ENCODE assay signal across 22 cellular contexts in genomic region chr20:26315054-26315453, GRCh38.
DNase-seq lines count a peak whose midpoint lies in the region; ATAC-seq and TF ChIP-seq lines count a peak whose summit lies in the region.
"Had no signal": no experiment of that assay in that cellular context is flagged by ENCODE, and none has a peak within 500 bp of the region (broad histone marks: within the 10 kb centered on the region; RNA-seq: fewer than 3 reads in every experiment).

No MANE protein-coding gene starts in this region.

- no peak overlapping the region for H3K4me3 ChIP-seq in CD8-positive, alpha-beta T cell (ENCODE audit: low read depth, low read length)
- H3K4me3 ChIP-seq: A549, BLaER1, K562 had no signal

- no peak for TF ChIP-seq CTCF in CD4-positive, alpha-beta T cell (IDR thresholded peaks at IDR 0.05)
- no peak for TF ChIP-seq CTCF in CD8-positive, alpha-beta T cell (IDR thresholded peaks at IDR 0.05)
- no peak for TF ChIP-seq CTCF in activated CD8-positive, alpha-beta T cell treated with anti-CD3 and anti-CD28 coated beads for 36 hours (IDR thresholded peaks at IDR 0.05)

- H3K9me3 Mint-ChIP-seq in activated naive CD4-positive, alpha-beta T cell treated with anti-CD3 and anti-CD28 coated beads, Interleukin-2, amount 50 U/mL, for 24 hours, result no peaks in the 10 kb centered on the region
- peaks cover 15% of the 10 kb centered on the region for H3K9me3 Mint-ChIP-seq in activated naive CD4-positive, alpha-beta T cell treated with anti-CD3 and anti-CD28 coated beads for 36 hours
- H3K9me3 Mint-ChIP-seq in CD4-positive, alpha-beta T cell, result no peaks in the 10 kb centered on the region
- H3K9me3 Mint-ChIP-seq in CD8-positive, alpha-beta T cell, result no peaks in the 10 kb centered on the region
- peaks cover 13% of the 10 kb centered on the region for H3K9me3 Mint-ChIP-seq in activated CD8-positive, alpha-beta T cell treated with anti-CD3 and anti-CD28 coated beads for 36 hours
- H3K9me3 Mint-ChIP-seq: HFFc6 had no signal

- no peaks in the 10 kb centered on the region for H3K36me3 ChIP-seq in CD8-positive, alpha-beta T cell (ENCODE audit: insufficient read depth, low read length)
- H3K36me3 ChIP-seq: BLaER1 had no signal

- no peaks in the 10 kb centered on the region for H3K27me3 ChIP-seq in CD4-positive, alpha-beta T cell (ENCODE audit: control insufficient read depth, insufficient read depth, low read length)
- no peaks in the 10 kb centered on the region for H3K27me3 ChIP-seq in CD8-positive, alpha-beta T cell (ENCODE audit: insufficient read depth, low read length)
- H3K27me3 ChIP-seq: BLaER1 had no signal

- H3K4me1 Mint-ChIP-seq in activated naive CD4-positive, alpha-beta T cell treated with anti-CD3 and anti-CD28 coated beads, Interleukin-2, amount 50 U/mL, for 24 hours, result peaks cover 49% of the 10 kb centered on the region
- peaks cover 39% of the 10 kb centered on the region for H3K4me1 Mint-ChIP-seq in activated naive CD4-positive, alpha-beta T cell treated with anti-CD3 and anti-CD28 coated beads for 36 hours (ENCODE audit: low read depth)
- H3K4me1 Mint-ChIP-seq in CD4-positive, alpha-beta T cell (ENCODE audit: low read depth), result peaks cover 38% of the 10 kb centered on the region
- peaks cover 33% of the 10 kb centered on the region for H3K4me1 Mint-ChIP-seq in CD8-positive, alpha-beta T cell (ENCODE audit: low read depth)
- peaks cover 33% of the 10 kb centered on the region for H3K4me1 Mint-ChIP-seq in activated CD8-positive, alpha-beta T cell treated with anti-CD3 and anti-CD28 coated beads for 36 hours (ENCODE audit: low read depth)
- H3K4me1 Mint-ChIP-seq: CD14-positive monocyte had no signal

- CTCF ChIA-PET in activated naive CD4-positive, alpha-beta T cell treated with anti-CD3 and anti-CD28 coated beads for 36 hours (lab: Charles Lee), result no interaction called here
- CTCF ChIA-PET in CD4-positive, alpha-beta T cell (lab: Charles Lee), result no interaction called here
- CTCF ChIA-PET in CD8-positive, alpha-beta T cell (lab: Charles Lee), result no interaction called here
- CTCF ChIA-PET in activated CD8-positive, alpha-beta T cell treated with anti-CD3 and anti-CD28 coated beads for 36 hours (lab: Charles Lee), result no interaction called here

- H3K4me3 Mint-ChIP-seq in activated naive CD4-positive, alpha-beta T cell treated with anti-CD3 and anti-CD28 coated beads, Interleukin-2, amount 50 U/mL, for 24 hours, result peak overlapping the region; percentile 30
- no peak overlapping the region for H3K4me3 Mint-ChIP-seq in activated naive CD4-positive, alpha-beta T cell treated with anti-CD3 and anti-CD28 coated beads for 36 hours
- H3K4me3 Mint-ChIP-seq in CD4-positive, alpha-beta T cell, result peak overlapping the region; percentile 3
- H3K4me3 Mint-ChIP-seq in CD8-positive, alpha-beta T cell, result peak overlapping the region; percentile 22
- H3K4me3 Mint-ChIP-seq in activated CD8-positive, alpha-beta T cell treated with anti-CD3 and anti-CD28 coated beads for 36 hours, result no peak overlapping the region
- H3K4me3 Mint-ChIP-seq: CD14-positive monocyte; CD8-positive, alpha-beta memory T cell; HFFc6 had no signal

- DNase-seq in activated naive CD4-positive, alpha-beta T cell treated with anti-CD3 and anti-CD28 coated beads for 36 hours, result no peak
- no peak for DNase-seq in CD4-positive, alpha-beta T cell
- DNase-seq in CD8-positive, alpha-beta T cell, result no peak
- DNase-seq in activated CD8-positive, alpha-beta T cell treated with anti-CD3 and anti-CD28 coated beads for 36 hours, result no peak
- DNase-seq in 8988T (no peak), AG08396 (ENCODE audit: low spot score) (no peak)
- DNase-seq: CD8-positive, alpha-beta memory T cell; COR-L47; DMS 273 treated with DMSO at 0.1 percent for 48 hours; DMS53; GOT3; H7; HFFc6; IMR-90 had no signal

- H3K9me3 ChIP-seq in CD4-positive, alpha-beta T cell (ENCODE audit: control insufficient read depth, low read length), result no peaks in the 10 kb centered on the region
- no peaks in the 10 kb centered on the region for H3K9me3 ChIP-seq in CD8-positive, alpha-beta T cell (ENCODE audit: low read length)
- H3K9me3 ChIP-seq: A549, BLaER1 had no signal

- peaks cover 24% of the 10 kb centered on the region for H3K36me3 Mint-ChIP-seq in activated naive CD4-positive, alpha-beta T cell treated with anti-CD3 and anti-CD28 coated beads, Interleukin-2, amount 50 U/mL, for 24 hours
- peaks cover 25% of the 10 kb centered on the region for H3K36me3 Mint-ChIP-seq in activated naive CD4-positive, alpha-beta T cell treated with anti-CD3 and anti-CD28 coated beads for 36 hours (ENCODE audit: low read depth)
- H3K36me3 Mint-ChIP-seq in CD4-positive, alpha-beta T cell (ENCODE audit: low read depth), result no peaks in the 10 kb centered on the region
- H3K36me3 Mint-ChIP-seq in CD8-positive, alpha-beta T cell, result peaks cover 3% of the 10 kb centered on the region
- peaks cover 42% of the 10 kb centered on the region for H3K36me3 Mint-ChIP-seq in activated CD8-positive, alpha-beta T cell treated with anti-CD3 and anti-CD28 coated beads for 36 hours (ENCODE audit: low read depth)
- H3K36me3 Mint-ChIP-seq: CD14-positive monocyte had no signal

- H3K4me1 ChIP-seq in CD8-positive, alpha-beta T cell (ENCODE audit: insufficient read depth, low read length), result peaks cover 28% of the 10 kb centered on the region
- H3K4me1 ChIP-seq: A549, BLaER1 had no signal

- ATAC-seq in CD4-positive, alpha-beta T cell (ENCODE audit: poor library complexity), result no peak
- ATAC-seq in CD8-positive, alpha-beta T cell, result no peak
- ATAC-seq in activated CD8-positive, alpha-beta T cell treated with anti-CD3 and anti-CD28 coated beads for 36 hours, result no peak
- ATAC-seq in GM21360 (IDR thresholded peaks at IDR 0.05; ENCODE audit: unreplicated experiment), result no peak
- ATAC-seq: A549, HCT116, K562 had no signal

- POLR2A ChIA-PET in CD4-positive, alpha-beta T cell (lab: Charles Lee), result no interaction called here
- POLR2A ChIA-PET in CD8-positive, alpha-beta T cell (lab: Charles Lee), result no interaction called here
- POLR2A ChIA-PET in activated CD8-positive, alpha-beta T cell treated with anti-CD3 and anti-CD28 coated beads for 36 hours (lab: Charles Lee), result no interaction called here

- H3K27me3 Mint-ChIP-seq in activated naive CD4-positive, alpha-beta T cell treated with anti-CD3 and anti-CD28 coated beads, Interleukin-2, amount 50 U/mL, for 24 hours, result no peaks in the 10 kb centered on the region
- no peaks in the 10 kb centered on the region for H3K27me3 Mint-ChIP-seq in activated naive CD4-positive, alpha-beta T cell treated with anti-CD3 and anti-CD28 coated beads for 36 hours (ENCODE audit: low read depth)
- no peaks in the 10 kb centered on the region for H3K27me3 Mint-ChIP-seq in CD4-positive, alpha-beta T cell
- no peaks in the 10 kb centered on the region for H3K27me3 Mint-ChIP-seq in CD8-positive, alpha-beta T cell (ENCODE audit: low read depth)
- H3K27me3 Mint-ChIP-seq in activated CD8-positive, alpha-beta T cell treated with anti-CD3 and anti-CD28 coated beads for 36 hours, result no peaks in the 10 kb centered on the region
- H3K27me3 Mint-ChIP-seq: CD8-positive, alpha-beta memory T cell had no signal

- peak overlapping the region; percentile 17 for H3K27ac Mint-ChIP-seq in activated naive CD4-positive, alpha-beta T cell treated with anti-CD3 and anti-CD28 coated beads, Interleukin-2, amount 50 U/mL, for 24 hours
- H3K27ac Mint-ChIP-seq in activated naive CD4-positive, alpha-beta T cell treated with anti-CD3 and anti-CD28 coated beads for 36 hours, result no peak overlapping the region
- peak overlapping the region; percentile 57 for H3K27ac Mint-ChIP-seq in CD4-positive, alpha-beta T cell
- H3K27ac Mint-ChIP-seq in CD8-positive, alpha-beta T cell, result peak overlapping the region; percentile 21
- peak overlapping the region; percentile 38 for H3K27ac Mint-ChIP-seq in activated CD8-positive, alpha-beta T cell treated with anti-CD3 and anti-CD28 coated beads for 36 hours
- H3K27ac Mint-ChIP-seq: CD14-positive monocyte; CD8-positive, alpha-beta memory T cell; HFFc6 had no signal

- intact Hi-C loops in activated naive CD4-positive, alpha-beta T cell treated with anti-CD3 and anti-CD28 coated beads for 36 hours (cut with micrococcal nuclease), result no loop called here
- intact Hi-C loops in CD4-positive, alpha-beta T cell (cut with DNase I, micrococcal nuclease), result no loop called here
- intact Hi-C loops in CD8-positive, alpha-beta T cell (cut with DNase I, micrococcal nuclease), result no loop called here
- intact Hi-C loops in activated CD8-positive, alpha-beta T cell treated with anti-CD3 and anti-CD28 coated beads for 36 hours (cut with micrococcal nuclease), result no loop called here

- no peak overlapping the region for H3K27ac ChIP-seq in CD4-positive, alpha-beta T cell (ENCODE audit: low read depth, low read length)
- no peak overlapping the region for H3K27ac ChIP-seq in CD8-positive, alpha-beta T cell (ENCODE audit: low read depth, low read length)
- H3K27ac ChIP-seq: A549, BLaER1, HL-60 had no signal

Comparison
In these comparisons a context has a peak if more than half of its experiments do, and no peak if none do; other contexts are left out.
1. H3K4me3 Mint-ChIP-seq: peak in activated naive CD4-positive, alpha-beta T cell treated with anti-CD3 and anti-CD28 coated beads, Interleukin-2, amount 50 U/mL, for 24 hours (single experiment), CD4-positive, alpha-beta T cell (single experiment) and CD8-positive, alpha-beta T cell (single experiment); none in activated naive CD4-positive, alpha-beta T cell treated with anti-CD3 and anti-CD28 coated beads for 36 hours (single experiment) and activated CD8-positive, alpha-beta T cell treated with anti-CD3 and anti-CD28 coated beads for 36 hours (single experiment).